In genomic region chr10:30387646-30388243, GRCh38 we compare ENCODE assay signal across 1 cellular context.
A peak's percentile ranks its signal among the peaks of the same experiment; 100 is the strongest.
TF ChIP-seq lines count a peak whose summit lies in the region.

No MANE protein-coding gene starts in this region.

TF ChIP-seq in HepG2, 621 proteins besides CTCF, POLR2A, EP300 and RAD21:
- no peak for TF ChIP-seq NFIC (IDR thresholded peaks at IDR 0.05; ENCODE audit: low read length)
- TF ChIP-seq TEAD3 (CRISPR knock-in tag; optimal IDR thresholded peaks at IDR 0.05; ENCODE audit: borderline replicate concordance): no peak
- peak; percentile 6; the same call in 1 of the 2 replicates for TF ChIP-seq STAG1 (CRISPR knock-in tag; IDR thresholded peaks at IDR 0.05)
- TF ChIP-seq ZNF251 (CRISPR knock-in tag; IDR thresholded peaks at IDR 0.05): no peak
- peak; percentile 98 for TF ChIP-seq ZNF264 (CRISPR knock-in tag; IDR thresholded peaks at IDR 0.05)
- TF ChIP-seq IRF1 (CRISPR knock-in tag; IDR thresholded peaks at IDR 0.05; ENCODE audit: low read depth): no peak
- no peak for TF ChIP-seq GFI1 (CRISPR knock-in tag; IDR thresholded peaks at IDR 0.05; ENCODE audit: borderline replicate concordance)
- peak; percentile 64; the same call in 1 of the 2 replicates for TF ChIP-seq RBAK (CRISPR knock-in tag; IDR thresholded peaks at IDR 0.05)
- no peak for TF ChIP-seq U2AF2 (IDR thresholded peaks at IDR 0.05; ENCODE audit: low read depth, low read length)
- TF ChIP-seq SATB2 (CRISPR knock-in tag; IDR thresholded peaks at IDR 0.05): no peak
- TF ChIP-seq TEF (CRISPR knock-in tag; IDR thresholded peaks at IDR 0.05): no peak
- no peak for TF ChIP-seq SETDB1 (CRISPR knock-in tag; IDR thresholded peaks at IDR 0.05; ENCODE audit: borderline replicate concordance)
- no peak for TF ChIP-seq CBX2 (IDR thresholded peaks at IDR 0.05; ENCODE audit: low read depth, low read length)
- TF ChIP-seq CBX2 (CRISPR knock-in tag; IDR thresholded peaks at IDR 0.05; ENCODE audit: low read depth): no peak
- no peak for TF ChIP-seq RFXANK (CRISPR knock-in tag; IDR thresholded peaks at IDR 0.05)
- TF ChIP-seq ZNF616 (CRISPR knock-in tag; IDR thresholded peaks at IDR 0.05; ENCODE audit: low read depth): no peak
- no peak for TF ChIP-seq ZNF441 (CRISPR knock-in tag; IDR thresholded peaks at IDR 0.05; ENCODE audit: borderline replicate concordance)
